In the genomic region with DNA sequence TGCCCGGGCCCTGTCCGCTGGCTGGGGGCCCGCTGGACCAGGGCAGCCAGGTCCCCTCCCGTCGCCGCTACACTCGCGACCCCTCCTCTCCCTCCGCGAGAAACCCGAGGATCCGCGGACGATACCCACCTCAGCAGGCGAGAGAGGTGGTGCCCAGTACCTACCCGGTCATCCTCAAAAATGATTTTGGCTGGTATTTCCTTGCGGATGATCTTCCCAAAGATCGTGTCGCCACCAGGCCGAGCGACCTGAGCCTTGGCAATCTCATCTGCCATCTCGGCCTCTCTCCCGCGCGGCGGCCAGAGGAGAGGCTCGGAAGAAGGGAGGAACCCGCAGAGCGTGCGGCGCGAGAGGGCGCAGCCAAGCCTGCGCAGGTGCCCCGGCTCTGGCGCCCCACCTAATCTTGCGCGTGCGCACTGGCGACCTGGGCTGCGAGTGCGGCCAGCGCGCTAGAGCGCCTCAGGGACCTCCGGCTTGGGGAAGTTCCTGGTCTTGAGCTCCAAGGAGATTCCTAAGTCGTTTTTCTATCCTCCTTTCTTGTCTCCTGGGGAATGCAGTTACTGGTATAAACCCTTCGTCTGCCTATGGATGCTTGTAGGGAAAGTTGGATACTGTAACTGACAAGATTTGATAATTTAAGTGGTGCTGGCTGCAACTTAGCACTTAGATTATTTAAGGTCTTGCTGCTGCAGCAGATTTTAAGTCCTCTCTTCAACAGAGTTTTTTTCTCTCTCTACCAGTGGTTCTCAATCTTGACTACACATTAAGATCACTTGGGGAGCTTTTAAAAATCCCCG, we compare ENCODE assay signal across 8 cellular contexts. TPM values are rescaled to one million over a fixed set of nuclear protein-coding genes. Genes with fewer than 3 reads are reported as not detected.
A peak's percentile ranks its signal among the peaks of the same experiment; 100 is the strongest.
DNase-seq lines count a peak whose midpoint lies in the region; ATAC-seq lines count a peak whose summit lies in the region.

A gene (minus strand): TSS at position 326 of the 797 bp plus-strand sequence. CDS start 51 bp downstream, at position 275.

- intact Hi-C loops in right cardiac atrium (cut with DNase I), result loop anchor here in 2 of 4 donors (10.0 kb wide), 1 partner anchor 100 kb away; a partner anchor contains a TSS

- peak within 1 kb of the TSS; percentile 69 for H3K27ac ChIP-seq in right cardiac atrium (ENCODE audit: low read length)

- H3K9me3 ChIP-seq in right cardiac atrium (ENCODE audit: control insufficient read depth, low read length), result no peaks in the 10 kb centered on the region

- under 1% methylated on average over 49 of the region's 49 CpGs for WGBS in right cardiac atrium

- DNase-seq in NCI-H1694 treated with DMSO at 0.1 percent for 48 hours (lab: John Stamatoyannopoulos, UW) (peak; percentile 70), T-helper 2 cell (peak; percentile 88 to 93 (median 89)), anterior cingulate cortex (lab: John Stamatoyannopoulos, UW) (peak; percentile 43 to 93 (median 82)), right cardiac atrium (peak; percentile 92 to 97 (median 97)), renal cortical epithelial cell (ENCODE audit: low read depth) (peak; percentile 81), OCI-M2 (lab: John Stamatoyannopoulos, UW; ENCODE audit: unreplicated experiment) (no peak)

- peak within 1 kb of the TSS; percentile 85 for H3K4me3 ChIP-seq in right cardiac atrium (ENCODE audit: low read length)

- no peaks in the 10 kb centered on the region for H3K4me1 ChIP-seq in right cardiac atrium (ENCODE audit: control insufficient read depth, insufficient read depth, low read length)

- ATAC-seq in GM18498 (IDR thresholded peaks at IDR 0.05; ENCODE audit: unreplicated experiment), result peak; percentile 84
- peak; percentile 80 for ATAC-seq in HG02938 (IDR thresholded peaks at IDR 0.05; ENCODE audit: unreplicated experiment)
- ATAC-seq in right cardiac atrium, result peak; percentile 96 to 97

- H3K27me3 ChIP-seq in right cardiac atrium (ENCODE audit: control insufficient read depth, insufficient read depth), result no peaks in the 10 kb centered on the region

RNA-seq across cellular contexts. Expression of the gene that starts here (rescaled TPM):
- 100 to 1,000 TPM; 152 to 188 (median 168) TPM for total RNA-seq in right cardiac atrium
- 294 TPM for polyA plus RNA-seq in right cardiac atrium
- 83.9 and 194 TPM in 2 replicates for total RNA-seq in renal cortical epithelial cell
